ENCODE assay signal across 8 cellular contexts in genomic region chr17:77208217-77208808, GRCh38.
A peak's percentile ranks its signal among the peaks of the same experiment; 100 is the strongest.
DNase-seq lines count a peak whose midpoint lies in the region; ATAC-seq and TF ChIP-seq lines count a peak whose summit lies in the region.

No MANE protein-coding gene starts in this region.

- TF ChIP-seq POLR2A in erythroblast (IDR thresholded peaks at IDR 0.05; ENCODE audit: low read length) = no peak

- H3K4me1 Mint-ChIP-seq in type B pancreatic cell (ENCODE audit: unreplicated experiment) (peaks cover 24% of the 10 kb centered on the region), natural killer cell (peaks cover 20 to 22% of the 10 kb centered on the region in 2 donors)
- H3K4me1 Mint-ChIP-seq in activated T-helper 17 cell treated with anti-CD3 and anti-CD28 coated beads, Interleukin-2, amount 50 U/mL, for 72 hours = no peaks in the 10 kb centered on the region

- peak overlapping the region; percentile 80 for H3K27ac ChIP-seq in angular gyrus (ENCODE audit: low read depth, low read length)

- H3K36me3 Mint-ChIP-seq in type B pancreatic cell = peaks cover 55% of the 10 kb centered on the region
- H3K36me3 Mint-ChIP-seq in activated T-helper 17 cell treated with anti-CD3 and anti-CD28 coated beads, Interleukin-2, amount 50 U/mL, for 72 hours (ENCODE audit: low read depth) = peaks cover 100% of the 10 kb centered on the region
- H3K36me3 Mint-ChIP-seq in natural killer cell = peaks cover 16% of the 10 kb centered on the region

- peak overlapping the region; percentile 18 for H3K27ac Mint-ChIP-seq in type B pancreatic cell
- H3K27ac Mint-ChIP-seq in activated T-helper 17 cell treated with anti-CD3 and anti-CD28 coated beads, Interleukin-2, amount 50 U/mL, for 72 hours = no peak overlapping the region
- H3K27ac Mint-ChIP-seq in natural killer cell = no peak overlapping the region

- DNase-seq in NOMO-1 treated with DMSO at 0.1 percent for 48 hours (lab: John Stamatoyannopoulos, UW; ENCODE audit: unreplicated experiment) (peak; percentile 24), NOMO-1 treated with dmso at 0.1 percent for 144 hours (lab: John Stamatoyannopoulos, UW; ENCODE audit: unreplicated experiment) (no peak), iris pigment epithelial cell (ENCODE audit: low read depth) (peak; percentile 67), type B pancreatic cell (ENCODE audit: extremely low spot score, unreplicated experiment) (no peak), erythroblast (lab: John Stamatoyannopoulos, UW) (no peak), natural killer cell (no peak)

- intact Hi-C loops in natural killer cell (cut with micrococcal nuclease) = no loop called here

- no peaks in the 10 kb centered on the region for H3K27me3 Mint-ChIP-seq in type B pancreatic cell
- no peaks in the 10 kb centered on the region for H3K27me3 Mint-ChIP-seq in activated T-helper 17 cell treated with anti-CD3 and anti-CD28 coated beads, Interleukin-2, amount 50 U/mL, for 72 hours
- no peaks in the 10 kb centered on the region for H3K27me3 Mint-ChIP-seq in natural killer cell (ENCODE audit: low read depth in 2 of 2)

- H3K4me3 Mint-ChIP-seq in type B pancreatic cell (no peak overlapping the region), natural killer cell (no peak overlapping the region)
- H3K4me3 Mint-ChIP-seq in activated T-helper 17 cell treated with anti-CD3 and anti-CD28 coated beads, Interleukin-2, amount 50 U/mL, for 72 hours = no peak overlapping the region

- ATAC-seq in activated T-helper 17 cell treated with anti-CD3 and anti-CD28 coated beads, Interleukin-2, amount 50 U/mL, for 72 hours (replicated peaks) = no peak
- ATAC-seq in natural killer cell = no peak

- H3K9me3 Mint-ChIP-seq in type B pancreatic cell (no peaks in the 10 kb centered on the region), natural killer cell (no peaks in the 10 kb centered on the region)
- H3K9me3 Mint-ChIP-seq in activated T-helper 17 cell treated with anti-CD3 and anti-CD28 coated beads, Interleukin-2, amount 50 U/mL, for 72 hours = no peaks in the 10 kb centered on the region

- TF ChIP-seq CTCF in type B pancreatic cell (conservative IDR thresholded peaks at IDR 0.05) (peak; percentile 32), natural killer cell (IDR thresholded peaks at IDR 0.05) (no peak)

Comparison
In these comparisons a context has a peak if more than half of its experiments do, and no peak if none do; other contexts are left out.
1. DNase-seq: peak in NOMO-1 treated with DMSO at 0.1 percent for 48 hours (single experiment) and iris pigment epithelial cell (single experiment); none in NOMO-1 treated with dmso at 0.1 percent for 144 hours (single experiment), type B pancreatic cell (single experiment), erythroblast (0 of 2) and natural killer cell (single experiment).